ENCODE assay signal across 8 cellular contexts in genomic region chr5:133050500-133050899, GRCh38. TPM values are rescaled to one million over a fixed set of nuclear protein-coding genes. Genes with fewer than 3 reads are reported as not detected.
DNase-seq lines count a peak whose midpoint lies in the region; ATAC-seq, FAIRE-seq and TF ChIP-seq lines count a peak whose summit lies in the region.

No MANE protein-coding gene starts in this region.

- CTCF ChIA-PET in activated CD8-positive, alpha-beta memory T cell treated with anti-CD3 and anti-CD28 coated beads, Interleukin-2, amount 10 ng/mL, durations not matched to agents 7 days and 5 days (lab: Charles Lee) = interaction anchor here (0.8 to 1.0 kb wide), 2 partner anchors 24 to 184 kb away, joined by 3 read pairs; partner anchors contain the start of genes GDF9 and UQCRQ

- H3K4me3 Mint-ChIP-seq in activated CD8-positive, alpha-beta memory T cell treated with anti-CD3 and anti-CD28 coated beads, Interleukin-2, amount 10 ng/mL, durations not matched to agents 7 days and 5 days = peak overlapping the region; percentile 98
- H3K4me3 Mint-ChIP-seq in activated naive CD8-positive, alpha-beta T cell treated with anti-CD3 and anti-CD28 coated beads, Interleukin-2, amount 50 U/mL, for 24 hours = peak overlapping the region; percentile 94

- H3K27me3 Mint-ChIP-seq in activated CD8-positive, alpha-beta memory T cell treated with anti-CD3 and anti-CD28 coated beads, Interleukin-2, amount 10 ng/mL, durations not matched to agents 7 days and 5 days = no peaks in the 10 kb centered on the region
- no peaks in the 10 kb centered on the region for H3K27me3 Mint-ChIP-seq in activated naive CD8-positive, alpha-beta T cell treated with anti-CD3 and anti-CD28 coated beads, Interleukin-2, amount 50 U/mL, for 24 hours

- H3K9ac ChIP-seq in kidney (ENCODE audit: low read length in 2 of 2) = peak overlapping the region; percentile 89 to 100

- H3K4me3 ChIP-seq in kidney (ENCODE audit: low read length in 2 of 2) = peak overlapping the region; percentile 87 to 97
- H3K4me3 ChIP-seq in testis = peak overlapping the region in 1 of 2 donors; percentile 84

- in situ Hi-C loops in GM13976 (cut with MboI; ENCODE audit: low sequenced_read_pairs, unreplicated experiment) = no loop called here

- FAIRE-seq in kidney (lab: Jason Lieb, UNC) = no peak

- no peak for DNase-seq in activated CD8-positive, alpha-beta memory T cell treated with anti-CD3 and anti-CD28 coated beads, Interleukin-2, amount 10 ng/mL, durations not matched to agents 7 days and 5 days
- no peak for DNase-seq in activated CD8-positive, alpha-beta memory T cell treated with anti-CD3 and anti-CD28 coated beads, Interleukin-2, amount 50 U/mL, for 4 hours
- no peak for DNase-seq in activated naive CD8-positive, alpha-beta T cell treated with anti-CD3 and anti-CD28 coated beads, Interleukin-2, amount 50 U/mL, for 24 hours
- DNase-seq in kidney (no peak), testis (no peak), 8988T (no peak), GM13976 (ENCODE audit: low spot score) (no peak), COR-L47 (lab: John Stamatoyannopoulos, UW) (no peak)

- no peak for TF ChIP-seq POLR2A in testis (IDR thresholded peaks at IDR 0.05)

- intact Hi-C loops in kidney (cut with DNase I) = no loop called here
- intact Hi-C loops in testis (cut with DNase I; ENCODE audit: low total_unique reads) = no loop called here

- H3K4me1 ChIP-seq in kidney (ENCODE audit: control insufficient read depth in 1 of 2, insufficient read depth in 1 of 2, low read depth in 1 of 2, low read length in 2 of 2) = peaks cover 10 to 22% of the 10 kb centered on the region in 2 donors
- peaks cover 39% of the 10 kb centered on the region for H3K4me1 ChIP-seq in testis

- no peaks in the 10 kb centered on the region for H3K9me3 Mint-ChIP-seq in activated CD8-positive, alpha-beta memory T cell treated with anti-CD3 and anti-CD28 coated beads, Interleukin-2, amount 10 ng/mL, durations not matched to agents 7 days and 5 days (ENCODE audit: low read depth)
- no peaks in the 10 kb centered on the region for H3K9me3 Mint-ChIP-seq in activated naive CD8-positive, alpha-beta T cell treated with anti-CD3 and anti-CD28 coated beads, Interleukin-2, amount 50 U/mL, for 24 hours

- H3K27ac ChIP-seq in kidney (ENCODE audit: low read depth in 2 of 2, low read length in 2 of 2) (peak overlapping the region; percentile 100), testis (peak overlapping the region; percentile 98 to 100)

- H3K9me3 ChIP-seq in kidney (ENCODE audit: control insufficient read depth in 1 of 2, low read length in 2 of 2) (no peaks in the 10 kb centered on the region), testis (no peaks in the 10 kb centered on the region)

- no peaks in the 10 kb centered on the region for H3K27me3 ChIP-seq in testis

- 22 to 29% methylated on average over 3 of the region's 3 CpGs for WGBS in testis, 2 donors

- H3K36me3 ChIP-seq in kidney (ENCODE audit: control insufficient read depth in 1 of 2, insufficient read depth in 2 of 2, low read length in 2 of 2) (no peaks in the 10 kb centered on the region), testis (ENCODE audit: low read depth, missing control alignments) (no peaks in the 10 kb centered on the region)

- ATAC-seq in activated CD8-positive, alpha-beta memory T cell treated with anti-CD3 and anti-CD28 coated beads, Interleukin-2, amount 10 ng/mL, durations not matched to agents 7 days and 5 days = no peak
- no peak for ATAC-seq in activated naive CD8-positive, alpha-beta T cell treated with anti-CD3 and anti-CD28 coated beads, Interleukin-2, amount 50 U/mL, for 24 hours

- peak overlapping the region; percentile 100 for H3K27ac Mint-ChIP-seq in activated CD8-positive, alpha-beta memory T cell treated with anti-CD3 and anti-CD28 coated beads, Interleukin-2, amount 10 ng/mL, durations not matched to agents 7 days and 5 days
- H3K27ac Mint-ChIP-seq in activated naive CD8-positive, alpha-beta T cell treated with anti-CD3 and anti-CD28 coated beads, Interleukin-2, amount 50 U/mL, for 24 hours = peak overlapping the region; percentile 98

- H3K4me1 Mint-ChIP-seq in activated CD8-positive, alpha-beta memory T cell treated with anti-CD3 and anti-CD28 coated beads, Interleukin-2, amount 10 ng/mL, durations not matched to agents 7 days and 5 days = peaks cover 43% of the 10 kb centered on the region
- H3K4me1 Mint-ChIP-seq in activated naive CD8-positive, alpha-beta T cell treated with anti-CD3 and anti-CD28 coated beads, Interleukin-2, amount 50 U/mL, for 24 hours = peaks cover 40% of the 10 kb centered on the region

- peaks cover 22% of the 10 kb centered on the region for H3K36me3 Mint-ChIP-seq in activated CD8-positive, alpha-beta memory T cell treated with anti-CD3 and anti-CD28 coated beads, Interleukin-2, amount 10 ng/mL, durations not matched to agents 7 days and 5 days
- peaks cover 18% of the 10 kb centered on the region for H3K36me3 Mint-ChIP-seq in activated naive CD8-positive, alpha-beta T cell treated with anti-CD3 and anti-CD28 coated beads, Interleukin-2, amount 50 U/mL, for 24 hours (ENCODE audit: low read depth)

- TF ChIP-seq CTCF in kidney (IDR thresholded peaks at IDR 0.05; ENCODE audit: borderline replicate concordance, extremely low read depth, insufficient read depth) = no peak
- no peak for TF ChIP-seq CTCF in testis (IDR thresholded peaks at IDR 0.05)
- no peak for TF ChIP-seq CTCF in GM13976 (IDR thresholded peaks at IDR 0.05; ENCODE audit: borderline replicate concordance, control extremely low read depth, extremely low read depth, insufficient read depth, missing control alignments)

RNA-seq across cellular contexts. Expression of gene HSPA4, which starts 1.3 kb away (rescaled TPM):
- 100 to 1,000 TPM; 105 to 169 TPM for total RNA-seq in activated CD8-positive, alpha-beta memory T cell treated with anti-CD3 and anti-CD28 coated beads, Interleukin-2, amount 10 ng/mL, durations not matched to agents 7 days and 5 days
- total RNA-seq in kidney = 79.7 TPM
- polyA plus RNA-seq in kidney (ENCODE audit: insufficient read depth, low read depth, low replicate concordance) = 81.5 TPM
- total RNA-seq in testis = 100 to 1,000 TPM; 107 to 108 TPM
- polyA plus RNA-seq in testis (ENCODE audit: insufficient read depth, low read depth, low replicate concordance) = 143 TPM

RNA-seq across cellular contexts. Expression of gene ZCCHC10, which starts 24.2 kb away (rescaled TPM):
- 10 to 100 TPM; 24.7 to 32.0 TPM for total RNA-seq in activated CD8-positive, alpha-beta memory T cell treated with anti-CD3 and anti-CD28 coated beads, Interleukin-2, amount 10 ng/mL, durations not matched to agents 7 days and 5 days
- total RNA-seq in kidney = 19.9 TPM
- 32.7 TPM for polyA plus RNA-seq in kidney (ENCODE audit: insufficient read depth, low read depth, low replicate concordance)
- total RNA-seq in testis = 10 to 100 TPM; 29.1 to 35.7 TPM
- polyA plus RNA-seq in testis (ENCODE audit: insufficient read depth, low read depth, low replicate concordance) = 45.4 TPM
